39 cellular contexts compared by ENCODE assay signal in the genomic region with DNA sequence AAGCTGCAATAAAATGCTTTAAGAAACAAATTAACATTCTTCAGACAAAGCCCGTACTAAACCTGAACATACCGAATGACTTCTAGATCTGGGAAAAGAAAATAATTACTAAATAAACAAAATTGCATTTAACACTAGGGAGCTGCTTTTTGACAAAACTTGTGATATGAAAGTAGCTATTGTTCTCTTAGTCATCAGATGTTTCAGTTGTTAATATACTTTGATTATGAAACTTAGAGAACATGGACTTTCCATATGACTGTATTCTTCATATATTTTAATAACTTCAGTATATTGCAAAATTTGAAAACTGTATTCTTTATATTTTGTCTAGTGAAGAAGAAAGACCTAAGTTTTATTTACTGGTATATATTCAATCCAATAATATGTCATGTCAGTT.
"Had no signal": no experiment of that assay in that cellular context is flagged by ENCODE, and none has a peak within 500 bp of the region (broad histone marks: within the 10 kb centered on the region; RNA-seq: fewer than 3 reads in every experiment).

No MANE protein-coding gene starts in this region.

- H3K27ac ChIP-seq: adrenal gland, ascending aorta, body of pancreas, brain microvascular endothelial cell, breast epithelium, cardiac muscle cell had no signal

- H3K27ac Mint-ChIP-seq: activated naive CD4-positive, alpha-beta T cell treated with anti-CD3 and anti-CD28 coated beads for 36 hours; activated naive CD4-positive, alpha-beta T cell treated with anti-CD3 and anti-CD28 coated beads, Interleukin-2, amount 10 ng/mL, durations not matched to agents 7 days and 5 days; activated naive CD4-positive, alpha-beta T cell treated with anti-CD3 and anti-CD28 coated beads, Interleukin-2, amount 50 U/mL, for 24 hours; activated naive CD4-positive, alpha-beta T cell treated with anti-CD3 and anti-CD28 coated beads, Interleukin-2, amount 50 U/mL, for 72 hours; activated naive CD8-positive, alpha-beta T cell; activated naive CD8-positive, alpha-beta T cell treated with anti-CD3 and anti-CD28 coated beads for 36 hours; activated naive CD8-positive, alpha-beta T cell treated with anti-CD3 and anti-CD28 coated beads, Interleukin-2, amount 10 ng/mL, durations not matched to agents 7 days and 5 days; activated naive CD8-positive, alpha-beta T cell treated with anti-CD3 and anti-CD28 coated beads, Interleukin-2, amount 50 U/mL, for 24 hours; activated T-cell treated with anti-CD3 and anti-CD28 coated beads, Interleukin-2, amount 50 U/mL, for 24 hours; activated T-cell treated with anti-CD3 and anti-CD28 coated beads, Interleukin-2, amount 50 U/mL, for 72 hours; activated T-helper 1 cell treated with anti-CD3 and anti-CD28 coated beads, Interleukin-12 subunit alpha, Interleukin-12 subunit beta, Interleukin-2, Interleukin-4 antibody, amounts not matched to agents 30 ng/mL and 10 ng/mL and 1 ng/mL, durations not matched to agents 14 hours and 24 hours and 36 hours; activated T-helper 17 cell treated with anti-CD3 and anti-CD28 coated beads, Interleukin-2, amount 50 U/mL, for 72 hours; activated T-helper 2 cell treated with anti-CD3 and anti-CD28 coated beads, Interferon-gamma antibody, Interleukin-2, Interleukin-4, amounts not matched to agents 10 μg/mL and 5 μg/mL and 100 μg/mL, durations not matched to agents 14 hours and 24 hours and 36 hours; brain had no signal

- DNase-seq: activated effector memory CD4-positive, alpha-beta T cell treated with anti-CD3 and anti-CD28 coated beads, Interleukin-2, amount 50 U/mL, for 16 hours; activated effector memory CD4-positive, alpha-beta T cell treated with Interleukin-2 at 50 U/mL for 16 hours; activated gamma-delta T cell; activated gamma-delta T cell treated with Interleukin-2 at 50 U/mL for 16 hours; activated naive CD4-positive, alpha-beta T cell; activated naive CD4-positive, alpha-beta T cell treated with anti-CD3 and anti-CD28 coated beads for 36 hours; activated naive CD4-positive, alpha-beta T cell treated with anti-CD3 and anti-CD28 coated beads, Interleukin-2, amount 10 ng/mL, durations not matched to agents 7 days and 5 days; activated naive CD4-positive, alpha-beta T cell treated with anti-CD3 and anti-CD28 coated beads, Interleukin-2, amount 50 U/mL, for 16 hours; activated naive CD4-positive, alpha-beta T cell treated with Interleukin-2 at 50 U/mL for 16 hours; activated naive CD8-positive, alpha-beta T cell treated with anti-CD3 and anti-CD28 coated beads for 36 hours; activated naive CD8-positive, alpha-beta T cell treated with anti-CD3 and anti-CD28 coated beads, Interleukin-2, amount 10 ng/mL, durations not matched to agents 7 days and 5 days; activated naive CD8-positive, alpha-beta T cell treated with anti-CD3 and anti-CD28 coated beads, Interleukin-2, amount 50 U/mL, for 24 hours; activated T-cell treated with anti-CD3 and anti-CD28 coated beads, Interleukin-2, amount 50 U/mL, for 24 hours; activated T-cell treated with anti-CD3 and anti-CD28 coated beads, Interleukin-2, amount 50 U/mL, for 4 hours; activated T-cell treated with anti-CD3 and anti-CD28 coated beads, Interleukin-2, amount 50 U/mL, for 48 hours; activated T-cell treated with anti-CD3 and anti-CD28 coated beads, Interleukin-2, amount 50 U/mL, for 72 hours; adrenal gland; amniotic stem cell; amygdala; anterior cingulate cortex; aorta; body of pancreas; brain microvascular endothelial cell; caudate nucleus; central memory CD4-positive, alpha-beta T cell; cerebellar nuclear complex had no signal

- H3K9me3 Mint-ChIP-seq: activated naive CD4-positive, alpha-beta T cell treated with anti-CD3 and anti-CD28 coated beads for 36 hours; activated naive CD4-positive, alpha-beta T cell treated with anti-CD3 and anti-CD28 coated beads, Interleukin-2, amount 10 ng/mL, durations not matched to agents 7 days and 5 days; activated naive CD4-positive, alpha-beta T cell treated with anti-CD3 and anti-CD28 coated beads, Interleukin-2, amount 50 U/mL, for 24 hours; activated naive CD8-positive, alpha-beta T cell treated with anti-CD3 and anti-CD28 coated beads for 36 hours; activated naive CD8-positive, alpha-beta T cell treated with anti-CD3 and anti-CD28 coated beads, Interleukin-2, amount 50 U/mL, for 24 hours; activated T-helper 1 cell treated with anti-CD3 and anti-CD28 coated beads, Interleukin-12 subunit alpha, Interleukin-12 subunit beta, Interleukin-2, Interleukin-4 antibody, amounts not matched to agents 30 ng/mL and 10 ng/mL and 1 ng/mL, durations not matched to agents 14 hours and 24 hours and 36 hours; activated T-helper 2 cell treated with anti-CD3 and anti-CD28 coated beads, Interferon-gamma antibody, Interleukin-2, Interleukin-4, amounts not matched to agents 10 μg/mL and 5 μg/mL and 100 μg/mL, durations not matched to agents 14 hours and 24 hours and 36 hours had no signal

- H3K4me1 ChIP-seq: adrenal gland, ascending aorta, body of pancreas, breast epithelium had no signal

- H3K9me3 ChIP-seq: adrenal gland, ascending aorta, body of pancreas, breast epithelium had no signal

- H3K36me3 Mint-ChIP-seq: activated naive CD4-positive, alpha-beta T cell treated with anti-CD3 and anti-CD28 coated beads, Interleukin-2, amount 10 ng/mL, durations not matched to agents 7 days and 5 days; activated naive CD4-positive, alpha-beta T cell treated with anti-CD3 and anti-CD28 coated beads, Interleukin-2, amount 50 U/mL, for 24 hours; activated naive CD8-positive, alpha-beta T cell; activated naive CD8-positive, alpha-beta T cell treated with anti-CD3 and anti-CD28 coated beads for 36 hours; activated naive CD8-positive, alpha-beta T cell treated with anti-CD3 and anti-CD28 coated beads, Interleukin-2, amount 10 ng/mL, durations not matched to agents 7 days and 5 days; brain had no signal

- H3K4me3 ChIP-seq: adrenal gland, ascending aorta, body of pancreas, breast epithelium, cardiac muscle cell had no signal

- H3K27me3 ChIP-seq: adrenal gland, ascending aorta, body of pancreas, brain microvascular endothelial cell, breast epithelium, cardiac muscle cell had no signal

- H3K4me1 Mint-ChIP-seq: activated naive CD4-positive, alpha-beta T cell treated with anti-CD3 and anti-CD28 coated beads, Interleukin-2, amount 10 ng/mL, durations not matched to agents 7 days and 5 days; activated naive CD4-positive, alpha-beta T cell treated with anti-CD3 and anti-CD28 coated beads, Interleukin-2, amount 50 U/mL, for 24 hours; activated naive CD8-positive, alpha-beta T cell treated with anti-CD3 and anti-CD28 coated beads for 36 hours; activated naive CD8-positive, alpha-beta T cell treated with anti-CD3 and anti-CD28 coated beads, Interleukin-2, amount 10 ng/mL, durations not matched to agents 7 days and 5 days; activated naive CD8-positive, alpha-beta T cell treated with anti-CD3 and anti-CD28 coated beads, Interleukin-2, amount 50 U/mL, for 24 hours; activated T-helper 17 cell treated with anti-CD3 and anti-CD28 coated beads, Interleukin-2, amount 50 U/mL, for 72 hours; brain; central memory CD8-positive, alpha-beta T cell had no signal

- ATAC-seq: activated naive CD8-positive, alpha-beta T cell treated with anti-CD3 and anti-CD28 coated beads, Interleukin-2, amount 50 U/mL, for 24 hours; activated T-cell treated with anti-CD3 and anti-CD28 coated beads, Interleukin-2, amount 50 U/mL, for 4 hours; activated T-cell treated with anti-CD3 and anti-CD28 coated beads, Interleukin-2, amount 50 U/mL, for 72 hours; activated T-helper 17 cell treated with anti-CD3 and anti-CD28 coated beads, Interleukin-2, amount 50 U/mL, for 72 hours; body of pancreas had no signal

- FAIRE-seq: astrocyte, bronchial epithelial cell had no signal

- H3K27me3 Mint-ChIP-seq: activated naive CD4-positive, alpha-beta T cell treated with anti-CD3 and anti-CD28 coated beads, Interleukin-2, amount 10 ng/mL, durations not matched to agents 7 days and 5 days; activated naive CD4-positive, alpha-beta T cell treated with anti-CD3 and anti-CD28 coated beads, Interleukin-2, amount 50 U/mL, for 24 hours; activated naive CD8-positive, alpha-beta T cell; activated naive CD8-positive, alpha-beta T cell treated with anti-CD3 and anti-CD28 coated beads for 36 hours; activated naive CD8-positive, alpha-beta T cell treated with anti-CD3 and anti-CD28 coated beads, Interleukin-2, amount 10 ng/mL, durations not matched to agents 7 days and 5 days; activated naive CD8-positive, alpha-beta T cell treated with anti-CD3 and anti-CD28 coated beads, Interleukin-2, amount 50 U/mL, for 24 hours; activated T-cell treated with anti-CD3 and anti-CD28 coated beads, Interleukin-2, amount 50 U/mL, for 24 hours; activated T-helper 17 cell treated with anti-CD3 and anti-CD28 coated beads, Interleukin-2, amount 50 U/mL, for 72 hours; brain; central memory CD8-positive, alpha-beta T cell had no signal

- H3K36me3 ChIP-seq: adrenal gland, ascending aorta, brain microvascular endothelial cell, breast epithelium, cardiac muscle cell had no signal

- H3K4me3 Mint-ChIP-seq: activated naive CD4-positive, alpha-beta T cell treated with anti-CD3 and anti-CD28 coated beads for 36 hours; activated naive CD4-positive, alpha-beta T cell treated with anti-CD3 and anti-CD28 coated beads, Interleukin-2, amount 10 ng/mL, durations not matched to agents 7 days and 5 days; activated naive CD4-positive, alpha-beta T cell treated with anti-CD3 and anti-CD28 coated beads, Interleukin-2, amount 50 U/mL, for 24 hours; activated naive CD8-positive, alpha-beta T cell; activated naive CD8-positive, alpha-beta T cell treated with anti-CD3 and anti-CD28 coated beads for 36 hours; activated naive CD8-positive, alpha-beta T cell treated with anti-CD3 and anti-CD28 coated beads, Interleukin-2, amount 10 ng/mL, durations not matched to agents 7 days and 5 days; activated naive CD8-positive, alpha-beta T cell treated with anti-CD3 and anti-CD28 coated beads, Interleukin-2, amount 50 U/mL, for 24 hours; activated T-cell treated with anti-CD3 and anti-CD28 coated beads, Interleukin-2, amount 50 U/mL, for 24 hours; activated T-cell treated with anti-CD3 and anti-CD28 coated beads, Interleukin-2, amount 50 U/mL, for 4 hours; activated T-cell treated with anti-CD3 and anti-CD28 coated beads, Interleukin-2, amount 50 U/mL, for 72 hours; activated T-helper 1 cell treated with anti-CD3 and anti-CD28 coated beads, Interleukin-12 subunit alpha, Interleukin-12 subunit beta, Interleukin-2, Interleukin-4 antibody, amounts not matched to agents 30 ng/mL and 10 ng/mL and 1 ng/mL, durations not matched to agents 14 hours and 24 hours and 36 hours; activated T-helper 17 cell treated with anti-CD3 and anti-CD28 coated beads, Interleukin-2, amount 50 U/mL, for 72 hours; brain; central memory CD8-positive, alpha-beta T cell had no signal
